In genomic region chr1:2812939-2813653, GRCh38 we compare ENCODE assay signal across 2 cellular contexts.
TF ChIP-seq lines count a peak whose summit lies in the region.

No MANE protein-coding gene starts in this region.

TF ChIP-seq in HepG2, 621 proteins besides CTCF, POLR2A, EP300 and RAD21:
- 0 out of 2 replicates have a peak, but pooled peaks have one; percentile 32 for TF ChIP-seq ZNF850 (CRISPR knock-in tag; conservative IDR thresholded peaks at IDR 0.05)
- TF ChIP-seq ARHGAP35 (CRISPR knock-in tag; IDR thresholded peaks at IDR 0.05; ENCODE audit: borderline replicate concordance): no peak

TF ChIP-seq in GM12878, 131 proteins besides CTCF, POLR2A, EP300 and RAD21:
- TF ChIP-seq GATAD2B (conservative IDR thresholded peaks at IDR 0.05; ENCODE audit: low read depth) (no peak), POLR2AphosphoS5 (IDR thresholded peaks at IDR 0.05; ENCODE audit: low read length) (no peak), USF1 (IDR thresholded peaks at IDR 0.05; ENCODE audit: borderline replicate concordance, extremely low read length, insufficient read depth, low read depth, low read length) (peak; percentile 6), CUX1 (IDR thresholded peaks at IDR 0.05; ENCODE audit: insufficient replicate concordance, low read depth, low read length) (no peak)
